In the genomic region with DNA sequence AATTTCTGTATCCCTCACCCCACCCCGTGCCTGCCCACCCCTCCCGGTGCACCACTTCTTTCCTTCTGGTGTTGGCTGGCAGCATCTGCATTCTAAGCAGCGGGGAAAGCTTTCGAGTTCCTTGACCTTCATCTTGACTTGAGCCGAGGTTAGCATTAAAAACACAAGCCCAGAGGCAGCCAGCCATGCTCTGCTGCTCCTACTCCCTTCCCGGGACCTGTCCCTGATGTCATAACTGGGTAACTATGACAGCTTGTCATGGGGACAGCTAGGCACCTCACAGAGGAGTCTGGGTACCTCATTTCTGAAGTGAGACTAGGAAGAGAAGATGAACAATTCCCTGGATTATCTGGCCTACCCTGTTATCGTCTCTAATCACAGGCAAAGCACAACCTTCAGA, we compare ENCODE assay signal across 9 cellular contexts. TPM values are rescaled to one million over a fixed set of nuclear protein-coding genes. Genes with fewer than 3 reads are reported as not detected.
DNase-seq lines count a peak whose midpoint lies in the region; ATAC-seq and TF ChIP-seq lines count a peak whose summit lies in the region.
"Had no signal": no experiment of that assay in that cellular context is flagged by ENCODE, and none has a peak within 500 bp of the region (broad histone marks: within the 10 kb centered on the region; RNA-seq: fewer than 3 reads in every experiment).

TSS of gene CFAP97D1 (plus strand) at position 301 of the 400 bp plus-strand sequence. CDS start at position 329, 28 bp downstream.

- H3K36me3 Mint-ChIP-seq in T-helper 1 cell treated with Interleukin-12 subunit alpha and Interleukin-12 subunit beta and Interleukin-4 antibody, amounts not matched to agents 30 μg/mL and 1 μg/mL, for 36 hours (ENCODE audit: low read depth) = peaks cover under 1% of the 10 kb centered on the region

- H3K27ac ChIP-seq in ascending aorta (peak within 1 kb of the TSS; percentile 98 to 100), layer of hippocampus (ENCODE audit: low read depth, low read length) (peak within 1 kb of the TSS; percentile 98), substantia nigra (ENCODE audit: low read depth, low read length, poor library complexity, severe bottlenecking) (peak within 1 kb of the TSS; percentile 57)

- peaks cover 4 to 26% of the 10 kb centered on the region in 2 donors for H3K4me1 ChIP-seq in ascending aorta

- no peak within 1 kb of the TSS for H3K27ac Mint-ChIP-seq in T-helper 1 cell treated with Interleukin-12 subunit alpha and Interleukin-12 subunit beta and Interleukin-4 antibody, amounts not matched to agents 30 μg/mL and 1 μg/mL, for 36 hours

- H3K9me3 Mint-ChIP-seq in T-helper 1 cell treated with Interleukin-12 subunit alpha and Interleukin-12 subunit beta and Interleukin-4 antibody, amounts not matched to agents 30 μg/mL and 1 μg/mL, for 36 hours = no peaks in the 10 kb centered on the region

- no peaks in the 10 kb centered on the region for H3K27me3 ChIP-seq in ascending aorta
- no peaks in the 10 kb centered on the region for H3K27me3 ChIP-seq in layer of hippocampus (ENCODE audit: control insufficient read depth, insufficient read depth, low read length)

- intact Hi-C loops in ascending aorta (cut with DNase I) = no loop called here

- H3K4me3 Mint-ChIP-seq in T-helper 1 cell treated with Interleukin-12 subunit alpha and Interleukin-12 subunit beta and Interleukin-4 antibody, amounts not matched to agents 30 μg/mL and 1 μg/mL, for 36 hours = peak within 1 kb of the TSS; percentile 57

- no peak for TF ChIP-seq CTCF in ascending aorta (IDR thresholded peaks at IDR 0.05)

- H3K27me3 Mint-ChIP-seq in T-helper 1 cell treated with Interleukin-12 subunit alpha and Interleukin-12 subunit beta and Interleukin-4 antibody, amounts not matched to agents 30 μg/mL and 1 μg/mL, for 36 hours (ENCODE audit: low read depth) = peaks cover 59% of the 10 kb centered on the region

- H3K4me3 ChIP-seq in ascending aorta = peak within 1 kb of the TSS; percentile 82 to 93

- DNase-seq in T-helper 1 cell (no peak), ascending aorta (ENCODE audit: low spot score in 2 of 2) (no peak), substantia nigra (lab: John Stamatoyannopoulos, UW) (no peak), AG20443 (ENCODE audit: low spot score) (no peak), germinal center (ENCODE audit: low spot score) (no peak)

- no peak for ATAC-seq in HG03175 (IDR thresholded peaks at IDR 0.05; ENCODE audit: unreplicated experiment)

- H3K9me3 ChIP-seq in ascending aorta = no peaks in the 10 kb centered on the region

- H3K36me3 ChIP-seq in ascending aorta = peaks cover 0 to 10% of the 10 kb centered on the region in 2 donors

- peaks cover 7% of the 10 kb centered on the region for H3K4me1 Mint-ChIP-seq in T-helper 1 cell treated with Interleukin-12 subunit alpha and Interleukin-12 subunit beta and Interleukin-4 antibody, amounts not matched to agents 30 μg/mL and 1 μg/mL, for 36 hours (ENCODE audit: low read depth)

RNA-seq across cellular contexts. Expression of gene CFAP97D1, which starts in this region (rescaled TPM):
- not detected for total RNA-seq in ascending aorta
- total RNA-seq: posterior vena cava had no signal
